In the genomic region with DNA sequence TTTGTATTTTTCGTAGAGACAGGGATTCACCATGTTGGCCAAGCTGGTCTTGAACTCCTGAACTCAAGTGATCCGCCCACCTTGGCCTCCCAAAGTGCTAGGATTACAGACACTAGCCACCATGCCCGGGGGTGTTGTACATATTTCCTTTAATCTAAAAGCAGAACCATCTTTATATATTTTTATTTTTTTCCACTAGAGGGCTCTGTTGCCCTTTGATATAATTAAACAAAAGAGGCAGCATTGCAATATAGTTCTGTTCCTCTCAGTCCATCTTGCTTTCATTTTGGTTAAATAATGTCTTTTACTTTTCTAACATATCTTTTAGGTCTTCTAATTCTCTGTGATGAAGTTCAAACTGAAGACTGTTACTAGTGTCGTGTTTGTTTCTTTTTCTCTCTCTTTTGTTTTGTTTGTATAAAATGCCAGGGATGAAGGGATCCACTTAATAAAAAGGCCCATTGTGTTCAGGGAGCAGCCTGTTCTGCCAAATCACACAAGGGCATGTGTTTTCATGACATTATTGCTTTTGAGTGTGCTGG, we compare ENCODE assay signal across 8 cellular contexts. TPM values are rescaled to one million over a fixed set of nuclear protein-coding genes. Genes with fewer than 3 reads are reported as not detected.
DNase-seq lines count a peak whose midpoint lies in the region; ATAC-seq, FAIRE-seq and TF ChIP-seq lines count a peak whose summit lies in the region.

No MANE protein-coding gene starts in this region.

- ATAC-seq in GM23338 = peak; percentile 47; the same call in 2 of the 3 replicates

- no peaks in the 10 kb centered on the region for H3K9me3 ChIP-seq in liver (ENCODE audit: control insufficient read depth in 4 of 4, low read length in 3 of 4)

- H3K4me3 ChIP-seq in GM23338 (no peak overlapping the region), liver (ENCODE audit: low read depth in 1 of 3, low read length in 3 of 3) (no peak overlapping the region)

- no peaks in the 10 kb centered on the region for H3K9me2 ChIP-seq in GM23338 (ENCODE audit: insufficient read depth)

- H3K9ac ChIP-seq in liver (ENCODE audit: low read depth in 1 of 2, low read length in 2 of 2) = no peak overlapping the region

- H3K27ac ChIP-seq in GM23338 (ENCODE audit: low read depth) = no peak overlapping the region
- H3K27ac ChIP-seq in cingulate gyrus (ENCODE audit: low read depth, low read length) = peak overlapping the region; percentile 97
- H3K27ac ChIP-seq in liver (ENCODE audit: low read depth in 1 of 2, low read length in 2 of 2) = no peak overlapping the region

- no peak overlapping the region for H2AFZ ChIP-seq in GM23338

- no peaks in the 10 kb centered on the region for H3K9me3 Mint-ChIP-seq in GM23338

- FAIRE-seq in urothelium cell line (lab: Jason Lieb, UNC) = no peak

- H3F3A ChIP-seq in GM23338 (replicated peaks; ENCODE audit: low read depth) = no peaks in the 10 kb centered on the region

- no peaks in the 10 kb centered on the region for H4K20me1 ChIP-seq in GM23338 (replicated peaks; ENCODE audit: insufficient read depth)

- WGBS in liver = 8% methylated on average over 4 of the region's 4 CpGs

- H3K79me2 ChIP-seq in GM23338 (replicated peaks; ENCODE audit: insufficient read depth) = no peaks in the 10 kb centered on the region

- DNase-seq in activated T-cell treated with anti-CD3 and anti-CD28 coated beads, Interleukin-2, amount 50 U/mL, for 1 hour = peak; percentile 24
- DNase-seq in activated T-cell treated with anti-CD3 and anti-CD28 coated beads for 4 hours (no peak), GM23338 (ENCODE audit: low spot score) (peak; percentile 67), M059J (ENCODE audit: low read depth) (peak; percentile 64), SHP77 treated with DMSO at 0.1 percent for 48 hours (lab: John Stamatoyannopoulos, UW) (peak; percentile 92), urothelium cell line (ENCODE audit: low spot score) (peak; percentile 45)

- peaks cover 8% of the 10 kb centered on the region; the same call in 1 of the 3 replicates for H3K4me1 Mint-ChIP-seq in GM23338

- no peak overlapping the region for H3K4me2 ChIP-seq in GM23338

- peak in 1 of 2 experiments; percentile 73; a peak in 3 of 4 replicates for TF ChIP-seq CTCF in GM23338 (conservative IDR thresholded peaks at IDR 0.05; ENCODE audit: low read depth in 2 of 2)
- peak; percentile 41 for TF ChIP-seq CTCF in liver (IDR thresholded peaks at IDR 0.05; ENCODE audit: low read depth, low read length, missing input control)

- H3K36me3 ChIP-seq in GM23338 (ENCODE audit: insufficient read depth) = no peaks in the 10 kb centered on the region
- no peaks in the 10 kb centered on the region for H3K36me3 ChIP-seq in liver (ENCODE audit: control insufficient read depth in 4 of 4, insufficient read depth in 3 of 4, low read depth in 1 of 4, low read length in 3 of 4)

- TF ChIP-seq RAD21 in liver (IDR thresholded peaks at IDR 0.05) = peak; percentile 87 to 88

- H3K27me3 Mint-ChIP-seq in GM23338 (ENCODE audit: insufficient read depth, low read depth, poor library complexity) = no peaks in the 10 kb centered on the region

- H3K4me3 Mint-ChIP-seq in GM23338 = no peak overlapping the region

- H3K36me3 Mint-ChIP-seq in GM23338 (ENCODE audit: low read depth) = peaks cover 15% of the 10 kb centered on the region; the same call in 2 of the 3 replicates

- H3K27me3 ChIP-seq in GM23338 (ENCODE audit: insufficient read depth) = no peaks in the 10 kb centered on the region
- no peaks in the 10 kb centered on the region for H3K27me3 ChIP-seq in liver (ENCODE audit: control insufficient read depth in 4 of 4, insufficient read depth in 4 of 4, low read length in 3 of 4)

- no peak overlapping the region for H3K27ac Mint-ChIP-seq in GM23338

- no peaks in the 10 kb centered on the region for H3K4me1 ChIP-seq in GM23338 (ENCODE audit: insufficient read depth)
- H3K4me1 ChIP-seq in liver (ENCODE audit: control insufficient read depth in 4 of 4, insufficient read depth in 4 of 4, low read length in 3 of 4) = peaks cover 1 to 16% (median 6%) of the 10 kb centered on the region in 4 donors

TF ChIP-seq in GM23338, 12 proteins besides CTCF, POLR2A, EP300 and RAD21 (continues in another document):
- TF ChIP-seq REST (IDR thresholded peaks at IDR 0.05; ENCODE audit: unreplicated experiment) (no peak), EZH2 (IDR thresholded peaks at IDR 0.05; ENCODE audit: low read depth, unreplicated experiment) (no peak), ZNF114 (CRISPR knock-in tag; IDR thresholded peaks at IDR 0.05) (no peak), JUNB (IDR thresholded peaks at IDR 0.05; ENCODE audit: unreplicated experiment) (no peak)

TF ChIP-seq in liver, 16 proteins besides CTCF, POLR2A, EP300 and RAD21:
- peak; percentile 38 for TF ChIP-seq YY1 (IDR thresholded peaks at IDR 0.05)
- no peak for TF ChIP-seq HNF4A (conservative IDR thresholded peaks at IDR 0.05)
TF ChIP-seq in liver: peak in this region for 1.

RNA-seq across cellular contexts. Expression of gene WWOX, which starts 23.4 kb away (rescaled TPM):
- 19.3 and 21.0 TPM in 2 replicates for total RNA-seq in GM23338 (2014; rRNA removed; shearing (Covaris generic))
- polyA plus RNA-seq in GM23338 (2016; fragmentation: Nextera tagmentation; extraction: Ambion mirVana) (10.0 and 11.5 TPM in 2 replicates), liver (10 to 100 TPM in 1 of 2 donors, 1 to 10 TPM in 1; 9.8 to 13.1 TPM)
- 13.7 and 22.4 TPM in 2 replicates for total RNA-seq in M059J (2014; rRNA removed; shearing (Covaris generic))
- 10 to 100 TPM; 17.5 to 46.0 TPM for total RNA-seq in liver
